ENCODE assay signal across 9 cellular contexts in the genomic region with DNA sequence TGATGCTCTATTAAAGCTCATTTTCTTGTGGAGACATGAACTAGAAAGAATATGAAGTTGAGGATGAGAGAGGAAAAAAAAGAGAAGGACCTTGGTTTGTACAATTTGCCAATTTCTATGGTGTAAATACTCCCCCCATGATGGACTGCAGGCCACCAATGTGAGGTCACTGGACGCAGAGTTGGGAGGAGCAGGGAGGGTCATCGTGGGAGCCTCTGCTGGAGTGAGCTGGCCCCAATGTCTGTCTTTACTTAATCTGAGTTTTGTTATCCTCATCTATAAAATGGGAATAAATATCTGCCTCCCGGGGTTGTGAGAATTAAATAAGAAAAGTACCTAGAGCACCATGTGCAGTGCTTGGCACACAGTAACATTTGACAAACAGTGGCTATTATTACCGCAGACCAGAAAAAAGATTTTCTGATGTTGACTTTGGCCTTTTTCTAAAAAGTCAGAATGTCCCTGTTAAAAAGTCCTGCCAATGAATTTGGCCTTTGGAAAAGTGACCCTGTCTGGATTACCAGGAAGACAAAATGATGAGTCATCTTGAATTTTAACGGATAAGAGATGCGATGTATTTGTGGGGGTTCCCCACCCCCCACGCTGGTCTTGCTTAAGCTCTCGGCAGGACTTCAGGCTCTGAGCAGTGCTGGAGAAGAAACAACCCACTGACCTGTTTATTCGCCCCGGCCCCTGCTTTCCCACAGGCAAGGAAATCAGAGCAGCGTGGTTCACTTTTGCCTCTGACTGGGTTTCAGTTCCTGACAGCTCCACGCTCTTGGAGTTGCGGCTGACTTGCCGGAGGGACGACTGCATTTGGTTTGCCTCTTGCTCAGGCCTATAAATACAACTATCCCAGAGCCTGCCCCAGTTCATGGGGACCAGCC. TPM values are rescaled to one million over a fixed set of nuclear protein-coding genes. Genes with fewer than 3 reads are reported as not detected.
DNase-seq lines count a peak whose midpoint lies in the region; ATAC-seq, FAIRE-seq and TF ChIP-seq lines count a peak whose summit lies in the region.
"Had no signal": no experiment of that assay in that cellular context is flagged by ENCODE, and none has a peak within 500 bp of the region (broad histone marks: within the 10 kb centered on the region; RNA-seq: fewer than 3 reads in every experiment).

No MANE protein-coding gene starts in this region.

- H3K27ac Mint-ChIP-seq in nephron (peak overlapping the region; percentile 26 to 91 (median 87)), T-helper 17 cell (no peak overlapping the region)

- H3K9ac ChIP-seq in PC-3 (ENCODE audit: low read length) (no peak overlapping the region), fibroblast of lung (ENCODE audit: insufficient read depth, low read length) (no peak overlapping the region)

- H3K27ac ChIP-seq in A549 (peak overlapping the region; percentile 65 to 88), PC-3 (ENCODE audit: low read length) (no peak overlapping the region), fibroblast of lung (ENCODE audit: insufficient read depth, low read length) (peak overlapping the region; percentile 55)

- no peaks in the 10 kb centered on the region for H3K9me3 Mint-ChIP-seq in nephron

- TF ChIP-seq EP300 in A549 (IDR thresholded peaks at IDR 0.05): peak; percentile 18 to 36; a peak in 2 of 5 replicates

- H4K20me1 ChIP-seq in PC-3 (ENCODE audit: low read length): no peaks in the 10 kb centered on the region
- H4K20me1 ChIP-seq in fibroblast of lung (ENCODE audit: control insufficient read depth, extremely low read depth, insufficient read depth, low read length): no peaks in the 10 kb centered on the region

- CTCF ChIA-PET in A549 (lab: Yijun Ruan, JAX): interaction anchor here (0.9 to 1.8 kb wide), 9 partner anchors 8 to 619 kb away, joined by 3 to 12 read pairs (median 4); no protein-coding TSS in a partner anchor
- CTCF ChIA-PET in PC-3 (lab: Charles Lee): no interaction called here

- TF ChIP-seq RAD21 in A549 (conservative IDR thresholded peaks at IDR 0.05 in 1 of 2, IDR thresholded peaks at IDR 0.05 in 1 of 2): 0 out of 5 replicates have a peak, but pooled peaks of 1 of the 2 experiments have one; percentile 21

- DNase-seq in A549 (ENCODE audit: low read depth in 1 of 2, low spot score in 1 of 2): peak; percentile 33 to 66
- DNase-seq in PC-3: peak; percentile 33
- DNase-seq in fibroblast of lung (ENCODE audit: low read depth in 2 of 2): peak; percentile 91 to 93
- no peak for DNase-seq in activated effector memory CD4-positive, alpha-beta T cell treated with anti-CD3 and anti-CD28 coated beads, Interleukin-2, amount 50 U/mL, for 16 hours
- no peak for DNase-seq in T-helper 17 cell
- DNase-seq in 8988T: no peak
- DNase-seq: activated CD4-positive, CD25-positive, alpha-beta regulatory T cell treated with anti-CD3 and anti-CD28 coated beads, Interleukin-2, amount 50 U/mL, for 72 hours had no signal

- intact Hi-C loops in PC-3 (cut with micrococcal nuclease): loop anchor here (5.0 kb wide), 1 partner anchor 50 kb away; a partner anchor contains a TSS

- 0 out of 2 replicates have a peak overlapping the region, but pooled peaks have one; percentile 26 for H2AFZ ChIP-seq in PC-3 (ENCODE audit: low read length)
- H2AFZ ChIP-seq in fibroblast of lung (ENCODE audit: low read length): peak overlapping the region; percentile 13

- ATAC-seq in A549 (peak in 1 of 2 experiments; percentile 41; a peak in 3 of 6 replicates), PC-3 (peak; percentile 36), T-helper 17 cell (no peak), GM19023 (IDR thresholded peaks at IDR 0.05; ENCODE audit: unreplicated experiment) (no peak)

- no peaks in the 10 kb centered on the region for H3K36me3 Mint-ChIP-seq in nephron (ENCODE audit: low read depth)
- peaks cover 4% of the 10 kb centered on the region for H3K36me3 Mint-ChIP-seq in T-helper 17 cell (ENCODE audit: low read depth)

- FAIRE-seq in A549 (lab: Jason Lieb, UNC): no peak

- TF ChIP-seq CTCF in A549 (IDR thresholded peaks at IDR 0.05) (no peak), PC-3 (conservative IDR thresholded peaks at IDR 0.05; ENCODE audit: low read depth, low read length) (no peak), fibroblast of lung (conservative IDR thresholded peaks at IDR 0.05 in 1 of 2, IDR thresholded peaks at IDR 0.05 in 1 of 2; ENCODE audit: low read depth in 1 of 2, low read length in 2 of 2) (no peak), nephron (IDR thresholded peaks at IDR 0.05; ENCODE audit: unreplicated experiment in 3 of 3) (no peak)

- no peaks in the 10 kb centered on the region for H3F3A ChIP-seq in PC-3 (ENCODE audit: low read length, unreplicated experiment)

- POLR2A ChIA-PET in A549 (lab: Yijun Ruan, JAX): no interaction called here
- POLR2A ChIA-PET in PC-3 (lab: Charles Lee; ENCODE audit: unreplicated experiment): no interaction called here

- no peaks in the 10 kb centered on the region for H3K79me2 ChIP-seq in PC-3 (ENCODE audit: low read length)
- no peaks in the 10 kb centered on the region for H3K79me2 ChIP-seq in fibroblast of lung (ENCODE audit: control insufficient read depth, insufficient read depth, low read length)

- H3K4me3 Mint-ChIP-seq in nephron (peak overlapping the region in 2 of 3 experiments; percentile 12 to 23), T-helper 17 cell (no peak overlapping the region)

- H3K4me1 ChIP-seq in A549: peaks cover 38% of the 10 kb centered on the region
- H3K4me1 ChIP-seq in PC-3 (ENCODE audit: insufficient read depth, low read length): peaks cover 16% of the 10 kb centered on the region
- H3K4me1 ChIP-seq in fibroblast of lung (ENCODE audit: control insufficient read depth, extremely low read depth, insufficient read depth, low read length): peaks cover 22% of the 10 kb centered on the region

- H3K9me3 ChIP-seq in A549: no peaks in the 10 kb centered on the region
- H3K9me3 ChIP-seq in PC-3 (ENCODE audit: low read length): no peaks in the 10 kb centered on the region
- no peaks in the 10 kb centered on the region for H3K9me3 ChIP-seq in fibroblast of lung (ENCODE audit: control insufficient read depth, insufficient read depth, low read depth, low read length)
- H3K9me3 ChIP-seq in T-helper 17 cell (ENCODE audit: control insufficient read depth, low read length, poor library complexity, severe bottlenecking): no peaks in the 10 kb centered on the region

- H3K36me3 ChIP-seq in PC-3 (ENCODE audit: low read depth, low read length): no peaks in the 10 kb centered on the region
- no peaks in the 10 kb centered on the region for H3K36me3 ChIP-seq in fibroblast of lung (ENCODE audit: control insufficient read depth, insufficient read depth, low read length)

- no peak for TF ChIP-seq POLR2A in A549 (IDR thresholded peaks at IDR 0.05; ENCODE audit: low read length)

- 50% methylated on average over 15 of the region's 15 CpGs for WGBS in A549 (ENCODE audit: missing lambda C conversion rate)

- H3K27me3 ChIP-seq in PC-3 (ENCODE audit: low read length): no peaks in the 10 kb centered on the region
- no peaks in the 10 kb centered on the region for H3K27me3 ChIP-seq in fibroblast of lung (ENCODE audit: control insufficient read depth, insufficient read depth, low read length)

- H3K4me2 ChIP-seq in A549: peak overlapping the region; percentile 57
- H3K4me2 ChIP-seq in PC-3 (ENCODE audit: low read length): peak overlapping the region; percentile 36
- H3K4me2 ChIP-seq in fibroblast of lung (ENCODE audit: extremely low read depth, insufficient read depth, low read length): peak overlapping the region; percentile 36

- no peaks in the 10 kb centered on the region for H3K9me2 ChIP-seq in PC-3 (replicated peaks; ENCODE audit: low read length)

- H3K27me3 Mint-ChIP-seq in nephron (ENCODE audit: low read depth): no peaks in the 10 kb centered on the region
- no peaks in the 10 kb centered on the region for H3K27me3 Mint-ChIP-seq in T-helper 17 cell

- H3K4me3 ChIP-seq in A549 (no peak overlapping the region), PC-3 (ENCODE audit: low read length) (no peak overlapping the region), fibroblast of lung (replicated peaks in 1 of 4; ENCODE audit: control extremely low read depth in 1 of 4, insufficient read depth in 1 of 4, low read depth in 3 of 4, low read length in 4 of 4) (peak overlapping the region in 1 of 4 experiments; percentile 14)

- BruUV-seq in PC-3 (replicated peaks; lab: Mats Ljungman, UMichigan): no TSS peak

- H3K4me1 Mint-ChIP-seq in nephron (peaks cover 75% of the 10 kb centered on the region), T-helper 17 cell (peaks cover 12% of the 10 kb centered on the region)

TF ChIP-seq in A549, 52 proteins besides CTCF, POLR2A, EP300 and RAD21 (continues in another document):
- TF ChIP-seq RARB (CRISPR knock-in tag; IDR thresholded peaks at IDR 0.05) (no peak), EHF (CRISPR knock-in tag; IDR thresholded peaks at IDR 0.05) (no peak), FOSB (CRISPR knock-in tag; IDR thresholded peaks at IDR 0.05) (no peak)
- TF ChIP-seq, protein P1, sequence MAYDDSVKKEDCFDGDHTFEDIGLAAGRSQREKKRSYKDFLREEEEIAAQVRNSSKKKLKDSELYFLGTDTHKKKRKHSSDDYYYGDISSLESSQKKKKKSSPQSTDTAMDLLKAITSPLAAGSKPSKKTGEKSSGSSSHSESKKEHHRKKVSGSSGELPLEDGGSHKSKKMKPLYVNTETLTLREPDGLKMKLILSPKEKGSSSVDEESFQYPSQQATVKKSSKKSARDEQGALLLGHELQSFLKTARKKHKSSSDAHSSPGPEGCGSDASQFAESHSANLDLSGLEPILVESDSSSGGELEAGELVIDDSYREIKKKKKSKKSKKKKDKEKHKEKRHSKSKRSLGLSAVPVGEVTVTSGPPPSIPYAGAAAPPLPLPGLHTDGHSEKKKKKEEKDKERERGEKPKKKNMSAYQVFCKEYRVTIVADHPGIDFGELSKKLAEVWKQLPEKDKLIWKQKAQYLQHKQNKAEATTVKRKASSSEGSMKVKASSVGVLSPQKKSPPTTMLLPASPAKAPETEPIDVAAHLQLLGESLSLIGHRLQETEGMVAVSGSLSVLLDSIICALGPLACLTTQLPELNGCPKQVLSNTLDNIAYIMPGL (CRISPR knock-in tag; IDR thresholded peaks at IDR 0.05; ENCODE audit: borderline replicate concordance): no peak

RNA-seq across cellular contexts. Expression of a gene that starts 50.3 kb away (rescaled TPM):
- polyA plus RNA-seq in A549 (2011; rRNA removed): 45.7 and 50.6 TPM in 2 replicates
- polyA plus RNA-seq in A549 (2012; cell fraction: cytosol; rRNA removed): 26.7 and 37.2 TPM in 2 replicates
- 89.7 and 95.0 TPM in 2 replicates for polyA plus RNA-seq in A549 (2012; cell fraction: nucleus; rRNA removed)
- 68.1 to 73.4 TPM (median 69.0 TPM) in 3 replicates for polyA plus RNA-seq in A549 (2017; fragmentation: RNase III; extraction: RNeasy Plus Mini Kit Qiagen cat#74134 plus additional on column Dnase treatment)
- 86.7 and 103 TPM in 2 replicates for polyA minus RNA-seq in A549 (2011; rRNA and poly(A)+ RNA removed)
- 34.2 and 46.8 TPM in 2 replicates for total RNA-seq in PC-3 (2014; rRNA removed)
- 68.6 and 83.6 TPM in 2 replicates for total RNA-seq in fibroblast of lung
- polyA plus RNA-seq in fibroblast of lung: 27.8 and 58.9 TPM in 2 replicates
- 33.0 and 74.5 TPM in 2 replicates for polyA plus RNA-seq in fibroblast of lung (2012)
- polyA minus RNA-seq in fibroblast of lung (ENCODE audit: low replicate concordance): 110 and 268 TPM in 2 replicates
- 100 to 1,000 TPM; 114 to 153 TPM for total RNA-seq in T-helper 17 cell

Comparison
In these comparisons a context has a peak if more than half of its experiments do, and no peak if none do; other contexts are left out.
1. DNase-seq: peak in A549 (2 of 2), PC-3 (single experiment) and fibroblast of lung (2 of 2); none in activated effector memory CD4-positive, alpha-beta T cell treated with anti-CD3 and anti-CD28 coated beads, Interleukin-2, amount 50 U/mL, for 16 hours (single experiment), T-helper 17 cell (0 of 3) and 8988T (single experiment).
2. Peak in every context shown above with its lines, with median percentiles within 50 percentile points of each other: H3K4me2 ChIP-seq.